ENCODE assay signal across 16 cellular contexts in genomic region chr4:26426892-26427291, GRCh38.
DNase-seq lines count a peak whose midpoint lies in the region; ATAC-seq and TF ChIP-seq lines count a peak whose summit lies in the region.
"Had no signal": no experiment of that assay in that cellular context is flagged by ENCODE, and none has a peak within 500 bp of the region (broad histone marks: within the 10 kb centered on the region; RNA-seq: fewer than 3 reads in every experiment).

No MANE protein-coding gene starts in this region.

- H3K9me3 ChIP-seq in psoas muscle (no peaks in the 10 kb centered on the region), esophagus muscularis mucosa (no peaks in the 10 kb centered on the region)
- H3K9me3 ChIP-seq: HAP-1 had no signal

- H3K27me3 ChIP-seq in psoas muscle (ENCODE audit: insufficient read depth in 3 of 3, low read length in 2 of 3), result no peaks in the 10 kb centered on the region
- no peaks in the 10 kb centered on the region for H3K27me3 ChIP-seq in esophagus muscularis mucosa

- CTCF ChIA-PET in activated naive CD4-positive, alpha-beta T cell treated with anti-CD3 and anti-CD28 coated beads for 36 hours (lab: Charles Lee), result no interaction called here

- ATAC-seq in psoas muscle, result peak; percentile 10 to 68 (median 40)
- ATAC-seq: CD8-positive, alpha-beta T cell; PC-3 had no signal

- H3K4me1 Mint-ChIP-seq in activated naive CD4-positive, alpha-beta T cell treated with anti-CD3 and anti-CD28 coated beads for 36 hours (ENCODE audit: low read depth), result peaks cover 3% of the 10 kb centered on the region
- H3K4me1 Mint-ChIP-seq in brain, result peaks cover 42% of the 10 kb centered on the region

- no peaks in the 10 kb centered on the region for H3K27me3 Mint-ChIP-seq in activated naive CD4-positive, alpha-beta T cell treated with anti-CD3 and anti-CD28 coated beads for 36 hours (ENCODE audit: low read depth)
- peaks cover 5% of the 10 kb centered on the region for H3K27me3 Mint-ChIP-seq in brain

- 30 to 54% (median 41%) methylated on average over 4 of the region's 4 CpGs for WGBS in psoas muscle, 3 donors
- WGBS in esophagus muscularis mucosa, result 94% methylated on average over 4 of the region's 4 CpGs

- no peaks in the 10 kb centered on the region for H3K9me3 Mint-ChIP-seq in activated naive CD4-positive, alpha-beta T cell treated with anti-CD3 and anti-CD28 coated beads for 36 hours
- peaks cover 0 to 9% (median 4%) of the 10 kb centered on the region in 5 experiments for H3K9me3 Mint-ChIP-seq in brain
- H3K9me3 Mint-ChIP-seq: CD8-positive, alpha-beta T cell had no signal

- H3K36me3 Mint-ChIP-seq in activated naive CD4-positive, alpha-beta T cell treated with anti-CD3 and anti-CD28 coated beads for 36 hours (ENCODE audit: low read depth), result peaks cover 46% of the 10 kb centered on the region
- peaks cover 84% of the 10 kb centered on the region for H3K36me3 Mint-ChIP-seq in brain

- peak overlapping the region; percentile 5; the same call in 1 of the 2 replicates for H3K27ac ChIP-seq in VCaP
- H3K27ac ChIP-seq in psoas muscle, result no peak overlapping the region
- no peak overlapping the region for H3K27ac ChIP-seq in esophagus muscularis mucosa (replicated peaks in 1 of 4)
- H3K27ac ChIP-seq: RWPE1 had no signal

- intact Hi-C loops in activated naive CD4-positive, alpha-beta T cell treated with anti-CD3 and anti-CD28 coated beads for 36 hours (cut with micrococcal nuclease), result loop anchor here (5.0 kb wide), 1 partner anchor 585 kb away; no protein-coding TSS in a partner anchor
- intact Hi-C loops in psoas muscle (cut with DNase I) (no loop called here), esophagus muscularis mucosa (cut with DNase I) (no loop called here)

- DNase-seq in activated naive CD4-positive, alpha-beta T cell treated with anti-CD3 and anti-CD28 coated beads for 36 hours, result no peak
- DNase-seq in activated naive CD4-positive, alpha-beta T cell treated with Interleukin-2 at 50 U/mL for 16 hours, result no peak
- DNase-seq in psoas muscle (no peak), anterior cingulate cortex (lab: John Stamatoyannopoulos, UW) (no peak), esophagus muscularis mucosa (ENCODE audit: extremely low spot score) (no peak)
- DNase-seq: CD8-positive, alpha-beta T cell; NCI-H1048; NCI-H146; NCI-H2081; NCI-H510A treated with DMSO at 0.1 percent for 48 hours; NCI-H82; PC-3 had no signal

- H3K27ac Mint-ChIP-seq in activated naive CD4-positive, alpha-beta T cell treated with anti-CD3 and anti-CD28 coated beads for 36 hours, result peak overlapping the region; percentile 4
- peak overlapping the region in 4 of 5 experiments; percentile 0 to 48 (median 28) for H3K27ac Mint-ChIP-seq in brain
- H3K27ac Mint-ChIP-seq: CD8-positive, alpha-beta T cell had no signal

- H3K4me1 ChIP-seq in psoas muscle (peaks cover 9% of the 10 kb centered on the region), esophagus muscularis mucosa (peaks cover 0 to 5% (median 1%) of the 10 kb centered on the region in 4 donors)

- TF ChIP-seq POLR2A in esophagus muscularis mucosa (IDR thresholded peaks at IDR 0.05; ENCODE audit: low read depth), result no peak

- H3K36me3 ChIP-seq in psoas muscle (ENCODE audit: insufficient read depth in 1 of 2, low read depth in 1 of 2) (peaks cover 3 to 68% of the 10 kb centered on the region in 2 donors), esophagus muscularis mucosa (peaks cover 13 to 58% (median 36%) of the 10 kb centered on the region in 4 donors)

- TF ChIP-seq EP300 in esophagus muscularis mucosa (IDR thresholded peaks at IDR 0.05), result no peak

- TF ChIP-seq CTCF in VCaP (conservative IDR thresholded peaks at IDR 0.05), result no peak
- TF ChIP-seq CTCF in brain (conservative IDR thresholded peaks at IDR 0.05), result no peak
- no peak for TF ChIP-seq CTCF in psoas muscle (IDR thresholded peaks at IDR 0.05)
- TF ChIP-seq CTCF in esophagus muscularis mucosa (IDR thresholded peaks at IDR 0.05), result no peak

- no peak overlapping the region for H3K4me3 Mint-ChIP-seq in activated naive CD4-positive, alpha-beta T cell treated with anti-CD3 and anti-CD28 coated beads for 36 hours
- H3K4me3 Mint-ChIP-seq in brain, result no peak overlapping the region
- H3K4me3 Mint-ChIP-seq: CD8-positive, alpha-beta T cell had no signal

- no peak overlapping the region for H3K4me3 ChIP-seq in psoas muscle
- no peak overlapping the region for H3K4me3 ChIP-seq in esophagus muscularis mucosa
- H3K4me3 ChIP-seq: HAP-1 had no signal
